19 cellular contexts compared by ENCODE assay signal in genomic region chr15:78329625-78330024, GRCh38. TPM values are rescaled to one million over a fixed set of nuclear protein-coding genes. Genes with fewer than 3 reads are reported as not detected.
DNase-seq lines count a peak whose midpoint lies in the region; ATAC-seq, FAIRE-seq and TF ChIP-seq lines count a peak whose summit lies in the region.
"Had no signal": no experiment of that assay in that cellular context is flagged by ENCODE, and none has a peak within 500 bp of the region (broad histone marks: within the 10 kb centered on the region; RNA-seq: fewer than 3 reads in every experiment).

No MANE protein-coding gene starts in this region.

- no peaks in the 10 kb centered on the region for H3K27me3 Mint-ChIP-seq in activated CD8-positive, alpha-beta T cell treated with anti-CD3 and anti-CD28 coated beads for 36 hours
- H3K27me3 Mint-ChIP-seq in activated CD8-positive, alpha-beta T cell treated with anti-CD3 and anti-CD28 coated beads, Interleukin-2, amount 10 ng/mL, durations not matched to agents 7 days and 5 days (ENCODE audit: low read depth): peaks cover 7% of the 10 kb centered on the region

- H2BK5ac ChIP-seq in IMR-90 (ENCODE audit: low read depth, low read length, poor library complexity, severe bottlenecking): no peak overlapping the region

- no peak overlapping the region for H2AK5ac ChIP-seq in IMR-90 (ENCODE audit: low read depth, low read length)

- in situ Hi-C loops in IMR-90 (cut with MboI; ENCODE audit: low sequenced_read_pairs): no loop called here
- in situ Hi-C loops in GM12878 (cut with MboI): no loop called here

- DNase-seq in activated CD8-positive, alpha-beta T cell treated with anti-CD3 and anti-CD28 coated beads for 36 hours: no peak
- no peak for DNase-seq in activated CD8-positive, alpha-beta T cell treated with anti-CD3 and anti-CD28 coated beads, Interleukin-2, amount 10 ng/mL, durations not matched to agents 7 days and 5 days
- DNase-seq in IMR-90: peak; percentile 17
- no peak for DNase-seq in GM12878 (ENCODE audit: low read depth, low spot score)
- no peak for DNase-seq in osteoblast (ENCODE audit: insufficient read length, low spot score, missing footprints)
- no peak for DNase-seq in colonic mucosa
- no peak for DNase-seq in stimulated activated CD4-positive, alpha-beta T cell treated with anti-CD3 and anti-CD28 coated beads, Interleukin-12 subunit alpha, Interleukin-12 subunit beta, amount 100 ng/mL, for 4 hours
- DNase-seq in GM10266 (ENCODE audit: extremely low spot score): no peak
- DNase-seq: CD8-positive, alpha-beta memory T cell; DND-41; MV-4-11; NCI-H1417; NCI-H187 treated with DMSO at 0.1 percent for 48 hours; NCI-H2171; NCI-H774 had no signal

- no peak overlapping the region for H3K9ac ChIP-seq in IMR-90 (ENCODE audit: low read depth, low read length)
- H3K9ac ChIP-seq in GM12878 (ENCODE audit: control insufficient read depth, insufficient read depth, low read length): no peak overlapping the region
- H3K9ac ChIP-seq in colonic mucosa (ENCODE audit: low read depth in 2 of 2, low read length in 2 of 2): no peak overlapping the region
- H3K9ac ChIP-seq: BLaER1 treated with 17β-estradiol and CSF1 and Interleukin-3, amounts not matched to agents 10 nM and 100 nM had no signal

- H3K27ac ChIP-seq in IMR-90 (ENCODE audit: insufficient read depth, low read length) (no peak overlapping the region), GM12878 (ENCODE audit: control insufficient read depth, insufficient read depth) (no peak overlapping the region), osteoblast (ENCODE audit: low read depth, low read length) (no peak overlapping the region), colonic mucosa (no peak overlapping the region)
- H3K27ac ChIP-seq: A549; BLaER1 treated with 17β-estradiol and CSF1 and Interleukin-3, amounts not matched to agents 10 nM and 100 nM; HL-60 had no signal

- WGBS in IMR-90 (ENCODE audit: extremely low coverage in 2 of 2, insufficient read length in 1 of 2), 2 experiments: no CpG with 5 or more reads among the region's 4 CpGs
- WGBS in GM12878 (ENCODE audit: insufficient coverage, insufficient replicate concordance, low lambda C conversion rate, missing lambda C conversion rate): 0% methylated on average over 4 of the region's 4 CpGs

- no peak overlapping the region for H4K5ac ChIP-seq in IMR-90 (ENCODE audit: low read depth, low read length)

- TF ChIP-seq CTCF in activated CD8-positive, alpha-beta T cell treated with anti-CD3 and anti-CD28 coated beads for 36 hours (IDR thresholded peaks at IDR 0.05): no peak
- TF ChIP-seq CTCF in IMR-90 (conservative IDR thresholded peaks at IDR 0.05; ENCODE audit: low read depth, low read length): no peak
- no peak for TF ChIP-seq CTCF in GM12878 (IDR thresholded peaks at IDR 0.05 in 2 of 3, conservative IDR thresholded peaks at IDR 0.05 in 1 of 3; ENCODE audit: control insufficient read depth in 2 of 3, extremely low read depth in 1 of 3, insufficient read depth in 1 of 3, low read depth in 3 of 3, low read length in 3 of 3)
- TF ChIP-seq CTCF in osteoblast (IDR thresholded peaks at IDR 0.05; ENCODE audit: extremely low read depth, low read depth, low read length): no peak
- no peak for TF ChIP-seq CTCF in colonic mucosa (IDR thresholded peaks at IDR 0.05)
- no peak for TF ChIP-seq CTCF in GM10266 (IDR thresholded peaks at IDR 0.05; ENCODE audit: control insufficient read depth, insufficient read depth, low read depth, missing control alignments)

- intact Hi-C loops in activated CD8-positive, alpha-beta T cell treated with anti-CD3 and anti-CD28 coated beads for 36 hours (cut with micrococcal nuclease): loop anchor here (10.0 kb wide), 1 partner anchor 375 kb away; no protein-coding TSS in a partner anchor
- intact Hi-C loops in IMR-90 (cut with micrococcal nuclease) (no loop called here), GM12878 (cut with micrococcal nuclease; ENCODE audit: unreplicated experiment) (no loop called here), colonic mucosa (cut with DNase I) (no loop called here)

- no peak for TF ChIP-seq RAD21 in IMR-90 (IDR thresholded peaks at IDR 0.05; ENCODE audit: low read length)
- TF ChIP-seq RAD21 in GM12878 (IDR thresholded peaks at IDR 0.05; ENCODE audit: insufficient read depth, low read depth, low read length): no peak

- no peak overlapping the region for H3K4me3 ChIP-seq in IMR-90 (ENCODE audit: insufficient read depth, low read depth, low read length)
- no peak overlapping the region for H3K4me3 ChIP-seq in GM12878
- no peak overlapping the region for H3K4me3 ChIP-seq in osteoblast (ENCODE audit: insufficient read depth, low read length)
- H3K4me3 ChIP-seq in colonic mucosa: no peak overlapping the region
- H3K4me3 ChIP-seq: A549; BLaER1 treated with 17β-estradiol and CSF1 and Interleukin-3, amounts not matched to agents 10 nM and 100 nM had no signal

- no peak overlapping the region for H2BK120ac ChIP-seq in IMR-90 (ENCODE audit: low read depth, low read length)

- FAIRE-seq in GM12878 (lab: Jason Lieb, UNC): no peak
- FAIRE-seq: A549 had no signal

- no peaks in the 10 kb centered on the region for H3K9me3 ChIP-seq in IMR-90 (ENCODE audit: control insufficient read depth, insufficient read depth, low read length)
- H3K9me3 ChIP-seq in GM12878 (replicated peaks; ENCODE audit: control insufficient read depth, insufficient read depth, low read length): no peaks in the 10 kb centered on the region
- no peaks in the 10 kb centered on the region for H3K9me3 ChIP-seq in osteoblast (ENCODE audit: low read depth, low read length)
- H3K9me3 ChIP-seq in colonic mucosa: no peaks in the 10 kb centered on the region
- H3K9me3 ChIP-seq: A549; BLaER1 treated with 17β-estradiol and CSF1 and Interleukin-3, amounts not matched to agents 10 nM and 100 nM had no signal

- H3K4me1 Mint-ChIP-seq in activated CD8-positive, alpha-beta T cell treated with anti-CD3 and anti-CD28 coated beads for 36 hours (ENCODE audit: low read depth): no peaks in the 10 kb centered on the region
- no peaks in the 10 kb centered on the region for H3K4me1 Mint-ChIP-seq in activated CD8-positive, alpha-beta T cell treated with anti-CD3 and anti-CD28 coated beads, Interleukin-2, amount 10 ng/mL, durations not matched to agents 7 days and 5 days (ENCODE audit: low read depth)
- H3K4me1 Mint-ChIP-seq: CD8-positive, alpha-beta memory T cell had no signal

- no peak overlapping the region for H3K14ac ChIP-seq in IMR-90 (replicated peaks; ENCODE audit: low read depth, low read length)

- SMC1A ChIA-PET in GM12878 (lab: Charles Lee; ENCODE audit: uncharacterized antibody, unreplicated experiment): interaction anchor here (1.6 kb wide), 1 partner anchor 20 kb away, joined by 5 read pairs; no protein-coding TSS in a partner anchor

- no peak overlapping the region for H2AK9ac ChIP-seq in IMR-90 (replicated peaks; ENCODE audit: low read depth, low read length, poor library complexity)

- H3K9me1 ChIP-seq in IMR-90 (ENCODE audit: insufficient read depth, low read length): peaks cover 4% of the 10 kb centered on the region

- H3K79me2 ChIP-seq in GM12878 (ENCODE audit: control insufficient read depth, insufficient read depth, low read length): no peaks in the 10 kb centered on the region
- H3K79me2 ChIP-seq in osteoblast (ENCODE audit: insufficient read depth, low read length): no peaks in the 10 kb centered on the region

- no peak overlapping the region for H3K4ac ChIP-seq in IMR-90 (ENCODE audit: low read depth, low read length)

- no peaks in the 10 kb centered on the region for H3K9me3 Mint-ChIP-seq in activated CD8-positive, alpha-beta T cell treated with anti-CD3 and anti-CD28 coated beads for 36 hours
- no peaks in the 10 kb centered on the region for H3K9me3 Mint-ChIP-seq in activated CD8-positive, alpha-beta T cell treated with anti-CD3 and anti-CD28 coated beads, Interleukin-2, amount 10 ng/mL, durations not matched to agents 7 days and 5 days (ENCODE audit: insufficient read depth)
- H3K9me3 Mint-ChIP-seq: CD8-positive, alpha-beta memory T cell had no signal

- H3K36me3 Mint-ChIP-seq in activated CD8-positive, alpha-beta T cell treated with anti-CD3 and anti-CD28 coated beads for 36 hours (ENCODE audit: low read depth): no peaks in the 10 kb centered on the region
- no peaks in the 10 kb centered on the region for H3K36me3 Mint-ChIP-seq in activated CD8-positive, alpha-beta T cell treated with anti-CD3 and anti-CD28 coated beads, Interleukin-2, amount 10 ng/mL, durations not matched to agents 7 days and 5 days (ENCODE audit: low read depth)

- POLR2A ChIA-PET in activated CD8-positive, alpha-beta T cell treated with anti-CD3 and anti-CD28 coated beads for 36 hours (lab: Charles Lee): no interaction called here
- POLR2A ChIA-PET in activated CD8-positive, alpha-beta T cell treated with anti-CD3 and anti-CD28 coated beads, Interleukin-2, amount 10 ng/mL, durations not matched to agents 7 days and 5 days (lab: Charles Lee): no interaction called here
- POLR2A ChIA-PET in IMR-90 (lab: Charles Lee; ENCODE audit: unreplicated experiment) (no interaction called here), GM12878 (lab: Charles Lee) (no interaction called here)

- CTCF ChIA-PET in activated CD8-positive, alpha-beta T cell treated with anti-CD3 and anti-CD28 coated beads for 36 hours (lab: Charles Lee): no interaction called here
- CTCF ChIA-PET in activated CD8-positive, alpha-beta T cell treated with anti-CD3 and anti-CD28 coated beads, Interleukin-2, amount 10 ng/mL, durations not matched to agents 7 days and 5 days (lab: Charles Lee): no interaction called here
- CTCF ChIA-PET in IMR-90 (lab: Yijun Ruan, JAX) (interaction anchor here (0.5 kb wide), 1 partner anchor 114 kb away, joined by 3 read pairs; no protein-coding TSS in a partner anchor), GM12878 (lab: Yijun Ruan, JAX) (interaction anchor here (1.1 kb wide), 1 partner anchor 22 kb away, joined by 3 read pairs; no protein-coding TSS in a partner anchor)

- ATAC-seq in activated CD8-positive, alpha-beta T cell treated with anti-CD3 and anti-CD28 coated beads for 36 hours: peak; percentile 53
- no peak for ATAC-seq in activated CD8-positive, alpha-beta T cell treated with anti-CD3 and anti-CD28 coated beads, Interleukin-2, amount 10 ng/mL, durations not matched to agents 7 days and 5 days
- ATAC-seq in IMR-90 (ENCODE audit: low read depth) (no peak), GM12878 (peak; percentile 71)
- ATAC-seq: A549 had no signal

- H4K20me1 ChIP-seq in IMR-90 (ENCODE audit: insufficient read depth, low read length) (no peaks in the 10 kb centered on the region), GM12878 (ENCODE audit: control insufficient read depth, insufficient read depth) (no peaks in the 10 kb centered on the region), osteoblast (ENCODE audit: insufficient read depth, low read length) (no peaks in the 10 kb centered on the region)
- H4K20me1 ChIP-seq: BLaER1 treated with 17β-estradiol and CSF1 and Interleukin-3, amounts not matched to agents 10 nM and 100 nM had no signal

- H2AFZ ChIP-seq in IMR-90 (replicated peaks; ENCODE audit: low read length, poor library complexity) (no peak overlapping the region), GM12878 (ENCODE audit: control insufficient read depth, low read depth, low read length) (no peak overlapping the region), osteoblast (ENCODE audit: low read length) (peak overlapping the region; percentile 35)

- H3K4me3 Mint-ChIP-seq in activated CD8-positive, alpha-beta T cell treated with anti-CD3 and anti-CD28 coated beads for 36 hours: no peak overlapping the region
- no peak overlapping the region for H3K4me3 Mint-ChIP-seq in activated CD8-positive, alpha-beta T cell treated with anti-CD3 and anti-CD28 coated beads, Interleukin-2, amount 10 ng/mL, durations not matched to agents 7 days and 5 days
- H3K4me3 Mint-ChIP-seq: CD8-positive, alpha-beta memory T cell had no signal

- H3K4me1 ChIP-seq in IMR-90 (ENCODE audit: control insufficient read depth, insufficient read depth, low read length): peaks cover 2% of the 10 kb centered on the region; the same call in 1 of the 2 replicates
- H3K4me1 ChIP-seq in GM12878 (ENCODE audit: control insufficient read depth, insufficient read depth, low read length): no peaks in the 10 kb centered on the region
- no peaks in the 10 kb centered on the region for H3K4me1 ChIP-seq in osteoblast (ENCODE audit: insufficient read depth, low read length)
- H3K4me1 ChIP-seq in colonic mucosa: no peaks in the 10 kb centered on the region
- H3K4me1 ChIP-seq: A549 had no signal

- H3K4me2 ChIP-seq in IMR-90 (ENCODE audit: low read depth, low read length): no peak overlapping the region
- H3K4me2 ChIP-seq in GM12878 (ENCODE audit: control insufficient read depth, insufficient read depth): no peak overlapping the region
- no peak overlapping the region for H3K4me2 ChIP-seq in osteoblast (ENCODE audit: insufficient read depth, low read length)
- H3K4me2 ChIP-seq: A549; BLaER1 treated with 17β-estradiol and CSF1 and Interleukin-3, amounts not matched to agents 10 nM and 100 nM had no signal

- no peak overlapping the region for H2BK20ac ChIP-seq in IMR-90 (ENCODE audit: low read depth, low read length)

- H3K79me1 ChIP-seq in IMR-90 (ENCODE audit: low read depth in 1 of 2, low read length in 2 of 2): no peaks in the 10 kb centered on the region

- dilution Hi-C loops in IMR-90 (cut with HindIII; ENCODE audit: low sequenced_read_pairs, unreplicated experiment): no loop called here

- H3K36me3 ChIP-seq in IMR-90 (ENCODE audit: control insufficient read depth, insufficient read depth, low read length): no peaks in the 10 kb centered on the region
- H3K36me3 ChIP-seq in GM12878 (ENCODE audit: control insufficient read depth in 2 of 2, insufficient read depth in 2 of 2, low read length in 1 of 2): no peaks in the 10 kb centered on the region
- H3K36me3 ChIP-seq in osteoblast (ENCODE audit: insufficient read depth, low read length): no peaks in the 10 kb centered on the region
- H3K36me3 ChIP-seq in colonic mucosa: no peaks in the 10 kb centered on the region
- H3K36me3 ChIP-seq: BLaER1 treated with 17β-estradiol and CSF1 and Interleukin-3, amounts not matched to agents 10 nM and 100 nM had no signal

- BruUV-seq in IMR-90 (replicated peaks; lab: Mats Ljungman, UMichigan): no TSS peak
- BruUV-seq in GM12878 (replicated peaks; lab: Mats Ljungman, UMichigan): no TSS peak

- no peak overlapping the region for H3K18ac ChIP-seq in IMR-90 (ENCODE audit: low read depth, low read length)

- H3K27ac Mint-ChIP-seq in activated CD8-positive, alpha-beta T cell treated with anti-CD3 and anti-CD28 coated beads for 36 hours: no peak overlapping the region
- no peak overlapping the region for H3K27ac Mint-ChIP-seq in activated CD8-positive, alpha-beta T cell treated with anti-CD3 and anti-CD28 coated beads, Interleukin-2, amount 10 ng/mL, durations not matched to agents 7 days and 5 days
- H3K27ac Mint-ChIP-seq: CD8-positive, alpha-beta memory T cell had no signal

- no peak for TF ChIP-seq EP300 in GM12878 (IDR thresholded peaks at IDR 0.05; ENCODE audit: borderline replicate concordance in 1 of 2, control insufficient read depth in 1 of 2, low read depth in 2 of 2, low read length in 2 of 2)

- H4K91ac ChIP-seq in IMR-90 (ENCODE audit: insufficient read depth, low read depth, low read length): no peak overlapping the region

- no peak overlapping the region for H2BK15ac ChIP-seq in IMR-90 (ENCODE audit: low read depth, low read length)

- H3K27me3 ChIP-seq in IMR-90 (ENCODE audit: control insufficient read depth, insufficient read depth, low read length) (peaks cover 30% of the 10 kb centered on the region), GM12878 (replicated peaks in 1 of 2; ENCODE audit: control insufficient read depth in 2 of 2, insufficient read depth in 2 of 2, low read length in 1 of 2) (no peaks in the 10 kb centered on the region), osteoblast (ENCODE audit: insufficient read depth, low read length) (peaks cover 4% of the 10 kb centered on the region), colonic mucosa (no peaks in the 10 kb centered on the region)
- H3K27me3 ChIP-seq: BLaER1 treated with 17β-estradiol and CSF1 and Interleukin-3, amounts not matched to agents 10 nM and 100 nM had no signal

- TF ChIP-seq POLR2A in IMR-90 (IDR thresholded peaks at IDR 0.05; ENCODE audit: low read depth, low read length): no peak
- TF ChIP-seq POLR2A in GM12878 (IDR thresholded peaks at IDR 0.05; ENCODE audit: low read depth, low read length): no peak

- no peak overlapping the region for H3K23ac ChIP-seq in IMR-90 (ENCODE audit: low read depth, low read length)

- RAD21 ChIA-PET in GM12878 (lab: Charles Lee; ENCODE audit: unreplicated experiment): no interaction called here

- no peak overlapping the region for H4K8ac ChIP-seq in IMR-90 (ENCODE audit: low read depth in 2 of 2, low read length in 2 of 2)

- no peak overlapping the region for H3K56ac ChIP-seq in IMR-90 (ENCODE audit: extremely low read depth, insufficient read depth, low read length)

RNA-seq across cellular contexts. Expression of gene CRABP1, which starts 10.5 kb away (rescaled TPM):
- total RNA-seq in activated CD8-positive, alpha-beta T cell treated with anti-CD3 and anti-CD28 coated beads for 36 hours: under 1 TPM in 1 of 2 experiments, not detected in 1; 0.36 TPM
- total RNA-seq in activated CD8-positive, alpha-beta T cell treated with anti-CD3 and anti-CD28 coated beads, Interleukin-2, amount 10 ng/mL, durations not matched to agents 7 days and 5 days: not detected
- not detected in 2 replicates for total RNA-seq in IMR-90 (2012; rRNA removed)
- polyA plus RNA-seq in IMR-90 (2012; rRNA removed): not detected in 2 replicates
- polyA plus RNA-seq in IMR-90 (2012; cell fraction: cytosol; rRNA removed): not detected in 2 replicates
- not detected in 2 replicates for polyA plus RNA-seq in IMR-90 (2012; cell fraction: nucleus; rRNA removed; ENCODE audit: low replicate concordance)
- total RNA-seq in GM12878 (2013; cell fraction: nucleolus; rRNA removed): not detected in 2 replicates
- not detected in 2 replicates for total RNA-seq in GM12878 (2014; rRNA removed)
- total RNA-seq in GM12878 (2014; rRNA removed; fragmentation: Illumina TruSeq; extraction: Trizol): not detected in 2 replicates
- 0.37 and 0.41 TPM in 2 replicates for total RNA-seq in GM12878 (2021)
- not detected for polyA plus RNA-seq in GM12878 (2011; ENCODE audit: low read depth)
- not detected in 2 replicates for polyA plus RNA-seq in GM12878 (2011; rRNA removed)
- not detected in 2 replicates for polyA plus RNA-seq in GM12878 (2011; cell fraction: cytosol; rRNA removed)
- not detected in 2 replicates for polyA plus RNA-seq in GM12878 (2011; cell fraction: nucleus; rRNA removed)
- 0.48 TPM in 1 of 2 replicates, not detected in the other for polyA plus RNA-seq in GM12878 (2012)
- not detected in 2 replicates for polyA plus RNA-seq in GM12878 (2014; fragmentation: Illumina TruSeq; extraction: Trizol)
- polyA plus RNA-seq in GM12878 (2014; fragmentation: Nextera tagmentation; extraction: Ambion mirVana): not detected
- polyA plus RNA-seq in GM12878 (2014; rRNA removed): not detected in 2 replicates
- polyA plus RNA-seq in GM12878 (2016; fragmentation: Nextera tagmentation; extraction: Ambion mirVana): under 1 TPM in 1 of 2 experiments, not detected in 1; 0.21 TPM
- not detected in 2 replicates for polyA minus RNA-seq in GM12878 (2011; rRNA and poly(A)+ RNA removed)
- polyA minus RNA-seq in GM12878 (2011; cell fraction: cytosol; rRNA and poly(A)+ RNA removed): not detected in 2 replicates
- polyA minus RNA-seq in GM12878 (2011; cell fraction: nucleus; rRNA and poly(A)+ RNA removed): not detected in 2 replicates
- total RNA-seq in osteoblast: not detected in 2 replicates
- 1 to 10 TPM; 1.3 to 1.5 TPM for total RNA-seq in colonic mucosa
- total RNA-seq: CD8-positive, alpha-beta memory T cell; SK-MEL-5 had no signal
- polyA plus RNA-seq: CD8-positive, alpha-beta memory T cell had no signal

RNA-seq across cellular contexts. Expression of gene SKIC8, which starts 30.2 kb away (rescaled TPM):
- 10 to 100 TPM; 63.0 to 64.5 TPM for total RNA-seq in activated CD8-positive, alpha-beta T cell treated with anti-CD3 and anti-CD28 coated beads for 36 hours
- 10 to 100 TPM; 47.4 to 50.3 TPM for total RNA-seq in activated CD8-positive, alpha-beta T cell treated with anti-CD3 and anti-CD28 coated beads, Interleukin-2, amount 10 ng/mL, durations not matched to agents 7 days and 5 days
- total RNA-seq in IMR-90 (2012; rRNA removed) (102 and 124 TPM in 2 replicates), GM12878 (2014; rRNA removed) (106 and 118 TPM in 2 replicates), GM12878 (2014; rRNA removed; fragmentation: Illumina TruSeq; extraction: Trizol) (117 and 122 TPM in 2 replicates), GM12878 (2021) (57.0 and 60.0 TPM in 2 replicates), osteoblast (62.6 and 64.8 TPM in 2 replicates), colonic mucosa (10 to 100 TPM; 35.9 to 47.0 TPM)
- polyA plus RNA-seq in IMR-90 (2012; rRNA removed) (69.9 and 72.2 TPM in 2 replicates), GM12878 (2011; rRNA removed) (135 and 155 TPM in 2 replicates), GM12878 (2014; fragmentation: Illumina TruSeq; extraction: Trizol) (95.7 and 120 TPM in 2 replicates), GM12878 (2014; fragmentation: Nextera tagmentation; extraction: Ambion mirVana) (100 to 1,000 TPM; 214 to 288 TPM), GM12878 (2014; rRNA removed) (91.1 and 97.2 TPM in 2 replicates), GM12878 (2016; fragmentation: Nextera tagmentation; extraction: Ambion mirVana) (100 to 1,000 TPM; 174 to 189 TPM)
- 36.8 and 57.4 TPM in 2 replicates for polyA plus RNA-seq in IMR-90 (2012; cell fraction: cytosol; rRNA removed)
- polyA plus RNA-seq in IMR-90 (2012; cell fraction: nucleus; rRNA removed; ENCODE audit: low replicate concordance): 19.0 and 72.0 TPM in 2 replicates
- 80.5 and 85.3 TPM in 2 replicates for total RNA-seq in GM12878 (2013; cell fraction: nucleolus; rRNA removed)
- polyA plus RNA-seq in GM12878 (2011; ENCODE audit: low read depth): 77.8 TPM
- polyA plus RNA-seq in GM12878 (2011; cell fraction: cytosol; rRNA removed): 107 and 110 TPM in 2 replicates
- 89.2 and 90.1 TPM in 2 replicates for polyA plus RNA-seq in GM12878 (2011; cell fraction: nucleus; rRNA removed)
- 43.7 and 44.2 TPM in 2 replicates for polyA plus RNA-seq in GM12878 (2012)
- 82.2 and 87.5 TPM in 2 replicates for polyA minus RNA-seq in GM12878 (2011; rRNA and poly(A)+ RNA removed)
- 21.5 and 29.4 TPM in 2 replicates for polyA minus RNA-seq in GM12878 (2011; cell fraction: cytosol; rRNA and poly(A)+ RNA removed)
- 22.7 and 24.3 TPM in 2 replicates for polyA minus RNA-seq in GM12878 (2011; cell fraction: nucleus; rRNA and poly(A)+ RNA removed)

Comparison
In these comparisons a context has a peak if more than half of its experiments do, and no peak if none do; other contexts are left out.
1. ATAC-seq: peak in activated CD8-positive, alpha-beta T cell treated with anti-CD3 and anti-CD28 coated beads for 36 hours (single experiment) and GM12878 (single experiment); none in activated CD8-positive, alpha-beta T cell treated with anti-CD3 and anti-CD28 coated beads, Interleukin-2, amount 10 ng/mL, durations not matched to agents 7 days and 5 days (single experiment) and IMR-90 (single experiment).
2. CTCF ChIA-PET loops: an anchor here in IMR-90 (0.5 kb wide) and GM12878 (1.1 kb wide); none called in activated CD8-positive, alpha-beta T cell treated with anti-CD3 and anti-CD28 coated beads for 36 hours and activated CD8-positive, alpha-beta T cell treated with anti-CD3 and anti-CD28 coated beads, Interleukin-2, amount 10 ng/mL, durations not matched to agents 7 days and 5 days.